8 cellular contexts compared by ENCODE assay signal in the genomic region with DNA sequence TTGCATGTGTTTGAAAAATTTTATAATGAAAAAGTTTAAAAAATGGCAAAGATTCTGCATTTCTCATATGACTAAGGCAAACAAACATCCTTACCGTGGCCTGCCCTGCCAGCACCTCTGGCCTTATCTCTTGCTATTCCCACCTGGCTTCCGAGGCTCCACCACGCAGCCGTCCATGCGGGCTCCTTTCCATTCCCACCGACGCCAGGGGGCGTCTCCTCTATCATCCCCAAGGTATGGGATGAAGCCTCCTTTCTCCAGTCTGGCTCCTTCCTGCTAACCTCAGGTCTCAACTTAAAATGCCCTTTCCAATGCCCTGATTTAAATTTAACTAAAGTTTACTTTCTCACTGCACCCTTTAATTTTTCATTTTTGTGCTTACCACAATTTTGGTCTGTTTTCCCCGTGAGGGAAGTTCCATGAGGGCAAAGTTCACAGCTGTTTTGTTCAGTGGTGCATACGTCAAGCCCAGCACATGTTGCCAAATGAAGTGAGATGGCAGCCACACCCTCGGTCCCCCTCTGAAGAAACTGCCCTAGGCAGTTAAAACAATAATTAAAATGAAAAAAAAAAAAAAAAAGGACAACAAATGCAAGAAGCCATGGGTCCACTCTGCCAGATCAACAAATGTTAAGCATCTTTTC. TPM values are rescaled to one million over a fixed set of nuclear protein-coding genes. Genes with fewer than 3 reads are reported as not detected.
A peak's percentile ranks its signal among the peaks of the same experiment; 100 is the strongest.
DNase-seq lines count a peak whose midpoint lies in the region; ATAC-seq and TF ChIP-seq lines count a peak whose summit lies in the region.

No MANE protein-coding gene starts in this region.

- no peaks in the 10 kb centered on the region for H3K79me2 ChIP-seq in OCI-LY7 (ENCODE audit: insufficient read depth, low read depth, low read length)

- peak; percentile 41 for TF ChIP-seq CTCF in AG09319 (IDR thresholded peaks at IDR 0.05; ENCODE audit: low read depth, low read length)
- peak; percentile 85 for TF ChIP-seq CTCF in OCI-LY7 (conservative IDR thresholded peaks at IDR 0.05; ENCODE audit: low read length)
- peak; percentile 53 for TF ChIP-seq CTCF in epithelial cell of esophagus (IDR thresholded peaks at IDR 0.05; ENCODE audit: insufficient read depth, low read depth, low read length, missing control alignments)
- no peak for TF ChIP-seq CTCF in omental fat pad (IDR thresholded peaks at IDR 0.05)

- no peaks in the 10 kb centered on the region for H4K20me1 ChIP-seq in OCI-LY7 (ENCODE audit: insufficient read depth, low read length)

- H3K27ac ChIP-seq in OCI-LY7 (ENCODE audit: low read depth, low read length, poor library complexity, severe bottlenecking): no peak overlapping the region

- H2AFZ ChIP-seq in OCI-LY7 (ENCODE audit: low read length): no peak overlapping the region

- no peaks in the 10 kb centered on the region for H3K9me2 ChIP-seq in OCI-LY7 (ENCODE audit: insufficient read depth, low read length)

- intact Hi-C loops in OCI-LY7 (cut with micrococcal nuclease; ENCODE audit: unreplicated experiment): loop anchor here (2.0 kb wide), 1 partner anchor 53 kb away; no protein-coding TSS in a partner anchor

- no peak overlapping the region for H3K4me3 ChIP-seq in HAP-1
- H3K4me3 ChIP-seq in OCI-LY7 (ENCODE audit: low read depth, low read length, poor library complexity, severe bottlenecking): no peak overlapping the region
- H3K4me3 ChIP-seq in epithelial cell of esophagus (ENCODE audit: low read length): no peak overlapping the region

- no peaks in the 10 kb centered on the region for H3K4me1 ChIP-seq in HAP-1
- H3K4me1 ChIP-seq in OCI-LY7 (ENCODE audit: insufficient read depth, low read length, poor library complexity, severe bottlenecking): no peaks in the 10 kb centered on the region

- in situ Hi-C loops in HAP-1 (cut with MboI; ENCODE audit: low sequenced_read_pairs): no loop called here

- H3K27me3 ChIP-seq in HAP-1 (ENCODE audit: low read depth): peaks cover 13% of the 10 kb centered on the region; the same call in 1 of the 2 replicates

- ATAC-seq in omental fat pad (ENCODE audit: low FRiP score) (peak; percentile 69), HG03342 (IDR thresholded peaks at IDR 0.05; ENCODE audit: unreplicated experiment) (no peak), GM18502 (IDR thresholded peaks at IDR 0.05; ENCODE audit: poor library complexity, unreplicated experiment) (no peak)

- CTCF ChIA-PET in OCI-LY7 (lab: Charles Lee; ENCODE audit: unreplicated experiment): no interaction called here

- POLR2A ChIA-PET in OCI-LY7 (lab: Charles Lee): interaction anchor here (0.7 kb wide), 1 partner anchor 276 kb away, joined by 4 read pairs; no protein-coding TSS in a partner anchor

- BruUV-seq in OCI-LY7 (replicated peaks; lab: Mats Ljungman, UMichigan): no TSS peak

- H3K36me3 ChIP-seq in HAP-1 (replicated peaks) (no peaks in the 10 kb centered on the region), OCI-LY7 (ENCODE audit: insufficient read depth, low read length) (no peaks in the 10 kb centered on the region)

- H3K4me2 ChIP-seq in OCI-LY7 (ENCODE audit: low read length): no peak overlapping the region

- DNase-seq in AG09319 (ENCODE audit: extremely low read depth, low read depth) (no peak), HAP-1 (ENCODE audit: low spot score in 2 of 2) (peak; percentile 32 to 75), OCI-LY7 (ENCODE audit: low spot score) (peak; percentile 54), epithelial cell of esophagus (ENCODE audit: low read depth) (peak; percentile 40), omental fat pad (ENCODE audit: low spot score) (no peak), NK-92 (lab: John Stamatoyannopoulos, UW; ENCODE audit: unreplicated experiment) (no peak)

- peaks cover 3% of the 10 kb centered on the region; the same call in 1 of the 2 replicates for H3K9me3 ChIP-seq in HAP-1
- H3K9me3 ChIP-seq in OCI-LY7 (ENCODE audit: low read length): peaks cover 17% of the 10 kb centered on the region

RNA-seq across cellular contexts. Expression of gene SDK2, which starts 13.3 kb away (rescaled TPM):
- 1.8 and 3.5 TPM in 2 replicates for total RNA-seq in OCI-LY7 (2014; rRNA removed; shearing (Covaris generic))
- 0.22 and 0.32 TPM in 2 replicates for total RNA-seq in OCI-LY7 (2022)
- total RNA-seq in omental fat pad: 1 to 10 TPM in 1 of 4 donors, under 1 TPM in 3; 0.46 to 1.4 (median 0.64) TPM

Comparison
In these comparisons a context has a peak if more than half of its experiments do, and no peak if none do; other contexts are left out.
1. DNase-seq: peak in HAP-1 (2 of 2), OCI-LY7 (single experiment) and epithelial cell of esophagus (single experiment); none in AG09319 (single experiment), omental fat pad (single experiment) and NK-92 (single experiment).
2. CTCF ChIP-seq: peak in AG09319 (single experiment), OCI-LY7 (single experiment) and epithelial cell of esophagus (single experiment); none in omental fat pad (0 of 3).